ENCODE assay signal across 24 cellular contexts in genomic region chr4:866068-866760, GRCh38. TPM values are rescaled to one million over a fixed set of nuclear protein-coding genes. Genes with fewer than 3 reads are reported as not detected.
A peak's percentile ranks its signal among the peaks of the same experiment; 100 is the strongest.
DNase-seq lines count a peak whose midpoint lies in the region; ATAC-seq and TF ChIP-seq lines count a peak whose summit lies in the region.
"Had no signal": no experiment of that assay in that cellular context is flagged by ENCODE, and none has a peak within 500 bp of the region (broad histone marks: within the 10 kb centered on the region; RNA-seq: fewer than 3 reads in every experiment).

No MANE protein-coding gene starts in this region.

- no peak overlapping the region for H3K9ac ChIP-seq in HUES6 (ENCODE audit: low read length)
- H3K9ac ChIP-seq: BLaER1, GM23248 had no signal

- H3K9me3 Mint-ChIP-seq in central memory CD8-positive, alpha-beta T cell = no peaks in the 10 kb centered on the region
- H3K9me3 Mint-ChIP-seq: CD4-positive, alpha-beta T cell had no signal

- intact Hi-C loops in A673 (cut with micrococcal nuclease; ENCODE audit: unreplicated experiment) = no loop called here
- intact Hi-C loops in right lobe of liver (cut with DNase I) = loop anchor here in 1 of 2 donors (10.0 kb wide), 1 partner anchor 111 kb away; no protein-coding TSS in a partner anchor

- H3K27ac ChIP-seq in A673 (ENCODE audit: low read depth, low read length, poor library complexity, severe bottlenecking) = peak overlapping the region; percentile 54
- H3K27ac ChIP-seq in HUES6 (ENCODE audit: low read depth, low read length) = 0 out of 2 replicates have a peak overlapping the region, but pooled peaks have one; percentile 23
- H3K27ac ChIP-seq in right lobe of liver = no peak overlapping the region
- H3K27ac ChIP-seq: BLaER1, GM23248 had no signal

- no peaks in the 10 kb centered on the region for H3K27me3 ChIP-seq in A673 (replicated peaks; ENCODE audit: insufficient read depth, low read depth, low read length, poor library complexity)
- H3K27me3 ChIP-seq in HUES6 (ENCODE audit: control insufficient read depth, insufficient read depth, low read length) = no peaks in the 10 kb centered on the region
- H3K27me3 ChIP-seq in right lobe of liver = no peaks in the 10 kb centered on the region
- H3K27me3 ChIP-seq: BLaER1 had no signal

- no peaks in the 10 kb centered on the region for H3K9me3 ChIP-seq in A673 (ENCODE audit: low read depth, low read length, poor library complexity, severe bottlenecking)
- H3K9me3 ChIP-seq in HUES6 (ENCODE audit: control insufficient read depth, insufficient read depth, low read depth, low read length) = no peaks in the 10 kb centered on the region; the same call in 1 of the 2 replicates
- no peaks in the 10 kb centered on the region for H3K9me3 ChIP-seq in right lobe of liver
- H3K9me3 ChIP-seq: HAP-1 had no signal

- peaks cover 5% of the 10 kb centered on the region for H3K4me1 Mint-ChIP-seq in central memory CD8-positive, alpha-beta T cell

- no peak for ATAC-seq in central memory CD8-positive, alpha-beta T cell (replicated peaks; ENCODE audit: extremely low read depth, poor library complexity, severe bottlenecking)
- peak in 3 of 4 donors; percentile 37 to 70 (median 41) for ATAC-seq in right lobe of liver
- no peak for ATAC-seq in HG03095 (IDR thresholded peaks at IDR 0.05; ENCODE audit: unreplicated experiment)
- no peak for ATAC-seq in GM19023 (IDR thresholded peaks at IDR 0.05; ENCODE audit: unreplicated experiment)

- H3K4me3 Mint-ChIP-seq in central memory CD8-positive, alpha-beta T cell = no peak overlapping the region
- H3K4me3 Mint-ChIP-seq: CD4-positive, alpha-beta T cell had no signal

- BruUV-seq in A673 (replicated peaks; lab: Mats Ljungman, UMichigan) = no TSS peak

- TF ChIP-seq CTCF in A673 (conservative IDR thresholded peaks at IDR 0.05; ENCODE audit: low read depth, low read length) (no peak), right lobe of liver (IDR thresholded peaks at IDR 0.05) (no peak)

- H3K36me3 Mint-ChIP-seq in central memory CD8-positive, alpha-beta T cell (ENCODE audit: insufficient read depth) = peaks cover 36% of the 10 kb centered on the region

- H3K27me3 Mint-ChIP-seq in central memory CD8-positive, alpha-beta T cell = no peaks in the 10 kb centered on the region
- H3K27me3 Mint-ChIP-seq: CD4-positive, alpha-beta T cell had no signal

- TF ChIP-seq POLR2A in right lobe of liver (IDR thresholded peaks at IDR 0.05) = no peak

- H3K27ac Mint-ChIP-seq in central memory CD8-positive, alpha-beta T cell (ENCODE audit: low read depth) = peak overlapping the region; percentile 49
- H3K27ac Mint-ChIP-seq: CD4-positive, alpha-beta T cell had no signal

- WGBS in right lobe of liver (ENCODE audit: insufficient coverage, low coverage, low lambda C conversion rate, missing lambda C conversion rate) = 88% methylated on average over 8 of the region's 24 CpGs

- H3K4me1 ChIP-seq in A673 (ENCODE audit: insufficient read depth, low read length, poor library complexity, severe bottlenecking) = peaks cover 9% of the 10 kb centered on the region
- no peaks in the 10 kb centered on the region for H3K4me1 ChIP-seq in HUES6 (ENCODE audit: control insufficient read depth, insufficient read depth, low read length)
- H3K4me1 ChIP-seq in right lobe of liver = no peaks in the 10 kb centered on the region
- H3K4me1 ChIP-seq: HAP-1 had no signal

- CTCF ChIA-PET in A673 (lab: Charles Lee) = no interaction called here

- POLR2A ChIA-PET in A673 (lab: Charles Lee; ENCODE audit: low non-redundant PET) = no interaction called here

- H3K36me3 ChIP-seq in A673 (ENCODE audit: insufficient read depth, low read length, poor library complexity, severe bottlenecking) = peaks cover 3% of the 10 kb centered on the region
- peaks cover 91% of the 10 kb centered on the region for H3K36me3 ChIP-seq in HUES6 (ENCODE audit: control insufficient read depth, insufficient read depth, low read length)
- peaks cover 0 to 66% (median 11%) of the 10 kb centered on the region in 4 donors for H3K36me3 ChIP-seq in right lobe of liver

- DNase-seq in A673 (ENCODE audit: low spot score) (no peak), right lobe of liver (peak in 1 of 3 donors; percentile 14), NCI-H146 treated with DMSO at 0.1 percent for 48 hours (lab: John Stamatoyannopoulos, UW; ENCODE audit: unreplicated experiment) (no peak), NK-92 (lab: John Stamatoyannopoulos, UW; ENCODE audit: unreplicated experiment) (no peak)
- no peak for DNase-seq in central memory CD8-positive, alpha-beta T cell (ENCODE audit: low spot score in 2 of 2)
- DNase-seq: CD4-positive, alpha-beta T cell; COR-L47; DMS79; GM23248; Karpas-422; MV-4-11; NCI-H1105 treated with DMSO at 0.1 percent for 48 hours; NCI-H1694; NCI-H2081; NCI-H2171; NCI-H446 treated with DMSO at 0.1 percent for 48 hours; NCI-H526 treated with DMSO at 0.1 percent for 48 hours; RPMI8226 had no signal

- H3K4me3 ChIP-seq in A673 (ENCODE audit: low read depth, low read length, poor library complexity, severe bottlenecking) = no peak overlapping the region
- no peak overlapping the region for H3K4me3 ChIP-seq in HUES6 (ENCODE audit: low read depth, low read length)
- H3K4me3 ChIP-seq in right lobe of liver = no peak overlapping the region
- H3K4me3 ChIP-seq: BLaER1, GM23248, HAP-1 had no signal

RNA-seq across cellular contexts. Expression of gene CPLX1, which starts 40.3 kb away (rescaled TPM):
- total RNA-seq in A673 (2021) (4.6 and 6.6 TPM in 2 replicates), right lobe of liver (1 to 10 TPM in 5 of 6 experiments, under 1 TPM in 1; 0.86 to 3.7 (median 2.4) TPM)
- total RNA-seq: GM23248, M059J had no signal

Comparison
In these comparisons a context has a peak if more than half of its experiments do, and no peak if none do; other contexts are left out.
1. H3K27ac ChIP-seq: peak in A673 (single experiment) and HUES6 (single experiment); none in right lobe of liver (0 of 3).
2. ATAC-seq: peak in right lobe of liver (3 of 4); none in central memory CD8-positive, alpha-beta T cell (single experiment), HG03095 (single experiment) and GM19023 (single experiment).